Comparison of ENCODE assay signal across 1 cellular context in genomic region chr1:235161685-235162327, GRCh38.
TF ChIP-seq lines count a peak whose summit lies in the region.

No MANE protein-coding gene starts in this region.

TF ChIP-seq in SK-N-SH treated with all-trans-retinoic acid at 6 μM for 48 hours, 23 proteins besides CTCF, POLR2A, EP300 and RAD21 (continued from another document):
- no peak for TF ChIP-seq ESRRG (CRISPR knock-in tag; IDR thresholded peaks at IDR 0.05)
- no peak for TF ChIP-seq TOX (CRISPR knock-in tag; IDR thresholded peaks at IDR 0.05; ENCODE audit: borderline replicate concordance)
- TF ChIP-seq ZNF565 (CRISPR knock-in tag; conservative IDR thresholded peaks at IDR 0.05; ENCODE audit: low read depth): no peak
- TF ChIP-seq PPARA (CRISPR knock-in tag; IDR thresholded peaks at IDR 0.05; ENCODE audit: borderline replicate concordance): no peak
- no peak for TF ChIP-seq BACH2 (CRISPR knock-in tag; IDR thresholded peaks at IDR 0.05; ENCODE audit: borderline replicate concordance)
TF ChIP-seq in SK-N-SH treated with all-trans-retinoic acid at 6 μM for 48 hours: peak in this region for 0.
